Comparison of ENCODE assay signal across 34 cellular contexts in the genomic region with DNA sequence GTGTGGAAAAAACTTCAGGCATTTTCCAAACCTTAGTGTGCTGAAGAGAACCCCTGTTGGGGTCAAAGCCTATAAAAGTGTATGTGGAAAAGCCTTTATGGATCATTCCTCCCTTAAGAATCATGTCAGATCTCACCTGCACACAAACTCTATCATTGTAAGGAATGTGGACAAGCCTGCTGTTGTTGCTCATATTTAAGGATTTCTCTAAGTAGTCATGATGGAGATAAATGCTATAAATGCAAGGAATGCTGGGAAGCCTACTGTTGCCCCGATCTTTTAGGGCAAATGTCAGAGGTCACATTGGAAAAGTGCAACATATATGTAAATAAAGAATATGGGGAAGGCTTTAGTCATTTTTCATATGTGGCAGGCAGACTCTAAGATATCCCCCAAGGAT.
"Had no signal": no experiment of that assay in that cellular context is flagged by ENCODE, and none has a peak within 500 bp of the region (broad histone marks: within the 10 kb centered on the region; RNA-seq: fewer than 3 reads in every experiment).

No MANE protein-coding gene starts in this region.

- H3K4me1 ChIP-seq: adrenal gland, body of pancreas, breast epithelium had no signal

- H3K9me3 Mint-ChIP-seq: activated B cell treated with CpG ODN at 0.5 μM for 24 hours; activated naive CD4-positive, alpha-beta T cell treated with anti-CD3 and anti-CD28 coated beads for 36 hours; activated naive CD8-positive, alpha-beta T cell treated with anti-CD3 and anti-CD28 coated beads for 36 hours; activated T-cell treated with anti-CD3 and anti-CD28 coated beads, Interleukin-2, amount 50 U/mL, for 24 hours; activated T-helper 2 cell treated with anti-CD3 and anti-CD28 coated beads, Interferon-gamma antibody, Interleukin-2, Interleukin-4, amounts not matched to agents 10 μg/mL and 5 μg/mL and 100 μg/mL, durations not matched to agents 14 hours and 24 hours and 36 hours had no signal

- H3K27me3 ChIP-seq: body of pancreas, brain microvascular endothelial cell, breast epithelium had no signal

- H3K4me1 Mint-ChIP-seq: activated B cell treated with CpG ODN at 0.5 μM for 24 hours; activated CD4-positive, alpha-beta memory T cell treated with anti-CD3 and anti-CD28 coated beads, Interleukin-2, amount 10 ng/mL, durations not matched to agents 7 days and 5 days; activated CD4-positive, alpha-beta T cell treated with anti-CD3 and anti-CD28 coated beads, Interleukin-2, amount 10 ng/mL, durations not matched to agents 7 days and 5 days; activated CD8-positive, alpha-beta memory T cell treated with anti-CD3 and anti-CD28 coated beads, Interleukin-2, amount 10 ng/mL, durations not matched to agents 7 days and 5 days; activated naive CD8-positive, alpha-beta T cell treated with anti-CD3 and anti-CD28 coated beads for 36 hours had no signal

- H3K27ac ChIP-seq: adrenal gland, body of pancreas, brain microvascular endothelial cell, breast epithelium, VCaP had no signal

- H3K27ac Mint-ChIP-seq: activated B cell treated with CpG ODN at 0.5 μM for 24 hours; activated CD4-positive, alpha-beta memory T cell treated with anti-CD3 and anti-CD28 coated beads, Interleukin-2, amount 10 ng/mL, durations not matched to agents 7 days and 5 days; activated CD4-positive, alpha-beta T cell treated with anti-CD3 and anti-CD28 coated beads for 36 hours; activated CD4-positive, alpha-beta T cell treated with anti-CD3 and anti-CD28 coated beads, Interleukin-2, amount 10 ng/mL, durations not matched to agents 7 days and 5 days; activated CD8-positive, alpha-beta memory T cell treated with anti-CD3 and anti-CD28 coated beads, Interleukin-2, amount 10 ng/mL, durations not matched to agents 7 days and 5 days; activated CD8-positive, alpha-beta T cell treated with anti-CD3 and anti-CD28 coated beads, Interleukin-2, amount 10 ng/mL, durations not matched to agents 7 days and 5 days; activated naive CD4-positive, alpha-beta T cell treated with anti-CD3 and anti-CD28 coated beads for 36 hours; activated naive CD4-positive, alpha-beta T cell treated with anti-CD3 and anti-CD28 coated beads, Interleukin-2, amount 50 U/mL, for 72 hours; activated naive CD8-positive, alpha-beta T cell treated with anti-CD3 and anti-CD28 coated beads for 36 hours; activated T-cell treated with anti-CD3 and anti-CD28 coated beads, Interleukin-2, amount 50 U/mL, for 24 hours; activated T-helper 2 cell treated with anti-CD3 and anti-CD28 coated beads, Interferon-gamma antibody, Interleukin-2, Interleukin-4, amounts not matched to agents 10 μg/mL and 5 μg/mL and 100 μg/mL, durations not matched to agents 14 hours and 24 hours and 36 hours; T-helper 1 cell treated with Interleukin-12 subunit alpha and Interleukin-12 subunit beta and Interleukin-4 antibody, amounts not matched to agents 30 μg/mL and 1 μg/mL, for 36 hours; T-helper 2 cell treated with Interferon-gamma antibody and Interleukin-4, amounts not matched to agents 5 μg/mL and 100 μg/mL, for 36 hours had no signal

- H3K36me3 ChIP-seq: adrenal gland, brain microvascular endothelial cell, breast epithelium had no signal

- H3K4me3 ChIP-seq: adrenal gland, body of pancreas, breast epithelium had no signal

- H3K4me3 Mint-ChIP-seq: activated B cell treated with CpG ODN at 0.5 μM for 24 hours; activated CD4-positive, alpha-beta memory T cell treated with anti-CD3 and anti-CD28 coated beads, Interleukin-2, amount 10 ng/mL, durations not matched to agents 7 days and 5 days; activated CD4-positive, alpha-beta T cell treated with anti-CD3 and anti-CD28 coated beads for 36 hours; activated CD4-positive, alpha-beta T cell treated with anti-CD3 and anti-CD28 coated beads, Interleukin-2, amount 10 ng/mL, durations not matched to agents 7 days and 5 days; activated CD8-positive, alpha-beta memory T cell treated with anti-CD3 and anti-CD28 coated beads, Interleukin-2, amount 10 ng/mL, durations not matched to agents 7 days and 5 days; activated CD8-positive, alpha-beta T cell treated with anti-CD3 and anti-CD28 coated beads, Interleukin-2, amount 10 ng/mL, durations not matched to agents 7 days and 5 days; activated naive CD4-positive, alpha-beta T cell treated with anti-CD3 and anti-CD28 coated beads for 36 hours; activated naive CD8-positive, alpha-beta T cell treated with anti-CD3 and anti-CD28 coated beads for 36 hours; activated T-cell treated with anti-CD3 and anti-CD28 coated beads, Interleukin-2, amount 50 U/mL, for 24 hours; T-helper 1 cell treated with Interleukin-12 subunit alpha and Interleukin-12 subunit beta and Interleukin-4 antibody, amounts not matched to agents 30 μg/mL and 1 μg/mL, for 36 hours; T-helper 2 cell treated with Interferon-gamma antibody and Interleukin-4, amounts not matched to agents 5 μg/mL and 100 μg/mL, for 36 hours had no signal

- H3K27me3 Mint-ChIP-seq: activated CD4-positive, alpha-beta T cell treated with anti-CD3 and anti-CD28 coated beads, Interleukin-2, amount 10 ng/mL, durations not matched to agents 7 days and 5 days; activated T-cell treated with anti-CD3 and anti-CD28 coated beads, Interleukin-2, amount 50 U/mL, for 24 hours had no signal

- H3K36me3 Mint-ChIP-seq: activated CD8-positive, alpha-beta memory T cell treated with anti-CD3 and anti-CD28 coated beads, Interleukin-2, amount 10 ng/mL, durations not matched to agents 7 days and 5 days; activated naive CD8-positive, alpha-beta T cell treated with anti-CD3 and anti-CD28 coated beads for 36 hours had no signal

- H3K9me3 ChIP-seq: adrenal gland, body of pancreas, breast epithelium had no signal

- DNase-seq: activated B cell treated with CpG ODN at 0.5 μM for 24 hours; activated CD4-positive, alpha-beta memory T cell treated with anti-CD3 and anti-CD28 coated beads, Interleukin-2, amount 10 ng/mL, durations not matched to agents 7 days and 5 days; activated CD4-positive, alpha-beta T cell treated with anti-CD3 and anti-CD28 coated beads for 1 hour; activated CD4-positive, alpha-beta T cell treated with anti-CD3 and anti-CD28 coated beads for 36 hours; activated CD4-positive, alpha-beta T cell treated with anti-CD3 and anti-CD28 coated beads for 48 hours; activated CD4-positive, alpha-beta T cell treated with anti-CD3 and anti-CD28 coated beads, Interleukin-2, amount 10 ng/mL, durations not matched to agents 7 days and 5 days; activated CD4-positive, alpha-beta T cell treated with anti-CD3 and anti-CD28 coated beads, Interleukin-2, amount 50 U/mL, for 48 hours; activated CD8-positive, alpha-beta memory T cell treated with anti-CD3 and anti-CD28 coated beads for 24 hours; activated CD8-positive, alpha-beta memory T cell treated with anti-CD3 and anti-CD28 coated beads, Interleukin-2, amount 10 ng/mL, durations not matched to agents 7 days and 5 days; activated CD8-positive, alpha-beta memory T cell treated with anti-CD3 and anti-CD28 coated beads, Interleukin-2, amount 50 U/mL, for 48 hours; activated CD8-positive, alpha-beta T cell treated with anti-CD3 and anti-CD28 coated beads, Interleukin-2, amount 10 ng/mL, durations not matched to agents 7 days and 5 days; activated effector memory CD4-positive, alpha-beta T cell treated with anti-CD3 and anti-CD28 coated beads, Interleukin-2, amount 50 U/mL, for 16 hours; activated gamma-delta T cell treated with Interleukin-2 at 50 U/mL for 16 hours; activated naive CD4-positive, alpha-beta T cell; activated naive CD4-positive, alpha-beta T cell treated with anti-CD3 and anti-CD28 coated beads for 36 hours; activated naive CD4-positive, alpha-beta T cell treated with anti-CD3 and anti-CD28 coated beads, Interleukin-2, amount 50 U/mL, for 16 hours; activated naive CD8-positive, alpha-beta T cell treated with anti-CD3 and anti-CD28 coated beads for 36 hours; activated T-cell treated with anti-CD3 and anti-CD28 coated beads, Interleukin-2, amount 50 U/mL, for 24 hours; activated T-cell treated with anti-CD3 and anti-CD28 coated beads, Interleukin-2, amount 50 U/mL, for 48 hours; adrenal gland; amniotic stem cell; aorta; brain microvascular endothelial cell; central memory CD4-positive, alpha-beta T cell; T-helper 1 cell; T-helper 2 cell; T-helper 9 cell had no signal
